In the genomic region with DNA sequence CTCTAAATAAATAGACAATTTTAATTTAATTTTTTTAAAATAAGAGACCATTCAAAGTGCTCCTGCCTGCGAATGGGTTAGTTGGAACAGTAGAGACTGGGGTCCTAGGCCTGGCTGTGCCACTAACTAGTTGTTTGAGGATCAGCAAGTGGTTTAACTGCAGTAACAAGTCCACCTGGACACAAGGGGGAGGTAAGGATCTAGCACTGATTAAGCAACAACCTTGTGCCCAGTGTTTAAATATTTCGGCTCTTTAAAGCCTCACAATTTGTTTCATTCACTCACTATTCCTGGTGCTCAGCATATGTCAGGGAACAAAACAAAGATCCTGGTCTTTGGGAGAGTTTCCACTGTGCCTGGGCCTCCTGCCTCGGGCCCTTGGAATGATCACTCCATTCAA, we compare ENCODE assay signal across 1 cellular context.
TF ChIP-seq lines count a peak whose summit lies in the region.

No MANE protein-coding gene starts in this region.

TF ChIP-seq in HepG2, 621 proteins besides CTCF, POLR2A, EP300 and RAD21 (continued from another document and continues in another):
- TF ChIP-seq, protein P1, sequence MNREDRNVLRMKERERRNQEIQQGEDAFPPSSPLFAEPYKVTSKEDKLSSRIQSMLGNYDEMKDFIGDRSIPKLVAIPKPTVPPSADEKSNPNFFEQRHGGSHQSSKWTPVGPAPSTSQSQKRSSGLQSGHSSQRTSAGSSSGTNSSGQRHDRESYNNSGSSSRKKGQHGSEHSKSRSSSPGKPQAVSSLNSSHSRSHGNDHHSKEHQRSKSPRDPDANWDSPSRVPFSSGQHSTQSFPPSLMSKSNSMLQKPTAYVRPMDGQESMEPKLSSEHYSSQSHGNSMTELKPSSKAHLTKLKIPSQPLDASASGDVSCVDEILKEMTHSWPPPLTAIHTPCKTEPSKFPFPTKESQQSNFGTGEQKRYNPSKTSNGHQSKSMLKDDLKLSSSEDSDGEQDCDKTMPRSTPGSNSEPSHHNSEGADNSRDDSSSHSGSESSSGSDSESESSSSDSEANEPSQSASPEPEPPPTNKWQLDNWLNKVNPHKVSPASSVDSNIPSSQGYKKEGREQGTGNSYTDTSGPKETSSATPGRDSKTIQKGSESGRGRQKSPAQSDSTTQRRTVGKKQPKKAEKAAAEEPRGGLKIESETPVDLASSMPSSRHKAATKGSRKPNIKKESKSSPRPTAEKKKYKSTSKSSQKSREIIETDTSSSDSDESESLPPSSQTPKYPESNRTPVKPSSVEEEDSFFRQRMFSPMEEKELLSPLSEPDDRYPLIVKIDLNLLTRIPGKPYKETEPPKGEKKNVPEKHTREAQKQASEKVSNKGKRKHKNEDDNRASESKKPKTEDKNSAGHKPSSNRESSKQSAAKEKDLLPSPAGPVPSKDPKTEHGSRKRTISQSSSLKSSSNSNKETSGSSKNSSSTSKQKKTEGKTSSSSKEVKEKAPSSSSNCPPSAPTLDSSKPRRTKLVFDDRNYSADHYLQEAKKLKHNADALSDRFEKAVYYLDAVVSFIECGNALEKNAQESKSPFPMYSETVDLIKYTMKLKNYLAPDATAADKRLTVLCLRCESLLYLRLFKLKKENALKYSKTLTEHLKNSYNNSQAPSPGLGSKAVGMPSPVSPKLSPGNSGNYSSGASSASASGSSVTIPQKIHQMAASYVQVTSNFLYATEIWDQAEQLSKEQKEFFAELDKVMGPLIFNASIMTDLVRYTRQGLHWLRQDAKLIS (CRISPR knock-in tag; IDR thresholded peaks at IDR 0.05): no peak
- TF ChIP-seq HNF4G (IDR thresholded peaks at IDR 0.05; ENCODE audit: borderline replicate concordance, low read depth, low read length): 0 out of 2 replicates have a peak, but pooled peaks have one; percentile 5
- TF ChIP-seq HNF4G (CRISPR knock-in tag; IDR thresholded peaks at IDR 0.05; ENCODE audit: borderline replicate concordance, low read depth): no peak
- TF ChIP-seq TRIM24 (CRISPR knock-in tag; IDR thresholded peaks at IDR 0.05): no peak
- peak; percentile 45; the same call in 1 of the 2 replicates for TF ChIP-seq ZNF614 (CRISPR knock-in tag; IDR thresholded peaks at IDR 0.05; ENCODE audit: borderline replicate concordance)
- 0 out of 2 replicates have a peak, but pooled peaks have one; percentile 28 for TF ChIP-seq TCF7 (IDR thresholded peaks at IDR 0.05; ENCODE audit: low read depth)
- TF ChIP-seq FOXK1 (CRISPR knock-in tag; IDR thresholded peaks at IDR 0.05; ENCODE audit: borderline replicate concordance, low read depth): peak; percentile 24; the same call in 1 of the 2 replicates
- TF ChIP-seq ZNF407 (CRISPR knock-in tag; IDR thresholded peaks at IDR 0.05; ENCODE audit: not compliant biosample characterization): no peak
- TF ChIP-seq ZNF703 (CRISPR knock-in tag; IDR thresholded peaks at IDR 0.05; ENCODE audit: borderline replicate concordance): no peak
- no peak for TF ChIP-seq KLF15 (CRISPR knock-in tag; IDR thresholded peaks at IDR 0.05; ENCODE audit: borderline replicate concordance)
- no peak for TF ChIP-seq ZNF670 (CRISPR knock-in tag; IDR thresholded peaks at IDR 0.05; ENCODE audit: borderline replicate concordance)
- TF ChIP-seq, protein P2, sequence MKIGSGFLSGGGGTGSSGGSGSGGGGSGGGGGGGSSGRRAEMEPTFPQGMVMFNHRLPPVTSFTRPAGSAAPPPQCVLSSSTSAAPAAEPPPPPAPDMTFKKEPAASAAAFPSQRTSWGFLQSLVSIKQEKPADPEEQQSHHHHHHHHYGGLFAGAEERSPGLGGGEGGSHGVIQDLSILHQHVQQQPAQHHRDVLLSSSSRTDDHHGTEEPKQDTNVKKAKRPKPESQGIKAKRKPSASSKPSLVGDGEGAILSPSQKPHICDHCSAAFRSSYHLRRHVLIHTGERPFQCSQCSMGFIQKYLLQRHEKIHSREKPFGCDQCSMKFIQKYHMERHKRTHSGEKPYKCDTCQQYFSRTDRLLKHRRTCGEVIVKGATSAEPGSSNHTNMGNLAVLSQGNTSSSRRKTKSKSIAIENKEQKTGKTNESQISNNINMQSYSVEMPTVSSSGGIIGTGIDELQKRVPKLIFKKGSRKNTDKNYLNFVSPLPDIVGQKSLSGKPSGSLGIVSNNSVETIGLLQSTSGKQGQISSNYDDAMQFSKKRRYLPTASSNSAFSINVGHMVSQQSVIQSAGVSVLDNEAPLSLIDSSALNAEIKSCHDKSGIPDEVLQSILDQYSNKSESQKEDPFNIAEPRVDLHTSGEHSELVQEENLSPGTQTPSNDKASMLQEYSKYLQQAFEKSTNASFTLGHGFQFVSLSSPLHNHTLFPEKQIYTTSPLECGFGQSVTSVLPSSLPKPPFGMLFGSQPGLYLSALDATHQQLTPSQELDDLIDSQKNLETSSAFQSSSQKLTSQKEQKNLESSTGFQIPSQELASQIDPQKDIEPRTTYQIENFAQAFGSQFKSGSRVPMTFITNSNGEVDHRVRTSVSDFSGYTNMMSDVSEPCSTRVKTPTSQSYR (CRISPR knock-in tag; IDR thresholded peaks at IDR 0.05; ENCODE audit: borderline replicate concordance): peak; percentile 22; the same call in 1 of the 2 replicates
- 0 out of 2 replicates have a peak, but pooled peaks have one; percentile 13 for TF ChIP-seq HNF4A (CRISPR knock-in tag; IDR thresholded peaks at IDR 0.05)
- no peak for TF ChIP-seq KLF12 (CRISPR knock-in tag; IDR thresholded peaks at IDR 0.05; ENCODE audit: borderline replicate concordance)
- no peak for TF ChIP-seq WIZ (CRISPR knock-in tag; IDR thresholded peaks at IDR 0.05)
- TF ChIP-seq ARNTL (CRISPR knock-in tag; IDR thresholded peaks at IDR 0.05): no peak
- TF ChIP-seq SMARCC2 (IDR thresholded peaks at IDR 0.05): no peak
- TF ChIP-seq FOXM1 (CRISPR knock-in tag; IDR thresholded peaks at IDR 0.05): no peak
- TF ChIP-seq KAT8 (CRISPR knock-in tag; IDR thresholded peaks at IDR 0.05): peak; percentile 31; the same call in 1 of the 2 replicates
- TF ChIP-seq ZNF230 (CRISPR knock-in tag; IDR thresholded peaks at IDR 0.05): no peak
- TF ChIP-seq SALL2 (CRISPR knock-in tag; IDR thresholded peaks at IDR 0.05): no peak
- no peak for TF ChIP-seq HOXA3 (CRISPR knock-in tag; IDR thresholded peaks at IDR 0.05)
- peak; percentile 89 for TF ChIP-seq CEBPG (CRISPR knock-in tag; IDR thresholded peaks at IDR 0.05)
- no peak for TF ChIP-seq HOXA7 (CRISPR knock-in tag; IDR thresholded peaks at IDR 0.05)
- TF ChIP-seq MIXL1 (CRISPR knock-in tag; IDR thresholded peaks at IDR 0.05): 0 out of 2 replicates have a peak, but pooled peaks have one; percentile 19
- TF ChIP-seq ZNF138 (CRISPR knock-in tag; IDR thresholded peaks at IDR 0.05; ENCODE audit: low read depth): no peak
- TF ChIP-seq MAZ (IDR thresholded peaks at IDR 0.05; ENCODE audit: borderline replicate concordance, low read depth, low read length): no peak
- TF ChIP-seq MAZ (CRISPR knock-in tag; IDR thresholded peaks at IDR 0.05; ENCODE audit: low read depth): no peak
- TF ChIP-seq ASH2L (IDR thresholded peaks at IDR 0.05; ENCODE audit: insufficient read length, low read depth, low read length): no peak
- TF ChIP-seq, protein P3, sequence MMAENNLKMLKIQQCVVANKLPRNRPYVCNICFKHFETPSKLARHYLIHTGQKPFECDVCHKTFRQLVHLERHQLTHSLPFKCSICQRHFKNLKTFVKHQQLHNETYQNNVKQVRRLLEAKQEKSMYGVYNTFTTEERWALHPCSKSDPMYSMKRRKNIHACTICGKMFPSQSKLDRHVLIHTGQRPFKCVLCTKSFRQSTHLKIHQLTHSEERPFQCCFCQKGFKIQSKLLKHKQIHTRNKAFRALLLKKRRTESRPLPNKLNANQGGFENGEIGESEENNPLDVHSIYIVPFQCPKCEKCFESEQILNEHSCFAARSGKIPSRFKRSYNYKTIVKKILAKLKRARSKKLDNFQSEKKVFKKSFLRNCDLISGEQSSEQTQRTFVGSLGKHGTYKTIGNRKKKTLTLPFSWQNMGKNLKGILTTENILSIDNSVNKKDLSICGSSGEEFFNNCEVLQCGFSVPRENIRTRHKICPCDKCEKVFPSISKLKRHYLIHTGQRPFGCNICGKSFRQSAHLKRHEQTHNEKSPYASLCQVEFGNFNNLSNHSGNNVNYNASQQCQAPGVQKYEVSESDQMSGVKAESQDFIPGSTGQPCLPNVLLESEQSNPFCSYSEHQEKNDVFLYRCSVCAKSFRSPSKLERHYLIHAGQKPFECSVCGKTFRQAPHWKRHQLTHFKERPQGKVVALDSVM (CRISPR knock-in tag; IDR thresholded peaks at IDR 0.05): 0 out of 2 replicates have a peak, but pooled peaks have one; percentile 35
- TF ChIP-seq MTF1 (CRISPR knock-in tag; IDR thresholded peaks at IDR 0.05): no peak
- TF ChIP-seq ETS1 (CRISPR knock-in tag; IDR thresholded peaks at IDR 0.05): no peak
- TF ChIP-seq BCL6 (CRISPR knock-in tag; IDR thresholded peaks at IDR 0.05): 0 out of 2 replicates have a peak, but pooled peaks have one; percentile 48
- no peak for TF ChIP-seq ZNF460 (CRISPR knock-in tag; IDR thresholded peaks at IDR 0.05; ENCODE audit: borderline replicate concordance)
- TF ChIP-seq ZNF773 (CRISPR knock-in tag; IDR thresholded peaks at IDR 0.05; ENCODE audit: borderline replicate concordance): no peak
- TF ChIP-seq, protein P4, sequence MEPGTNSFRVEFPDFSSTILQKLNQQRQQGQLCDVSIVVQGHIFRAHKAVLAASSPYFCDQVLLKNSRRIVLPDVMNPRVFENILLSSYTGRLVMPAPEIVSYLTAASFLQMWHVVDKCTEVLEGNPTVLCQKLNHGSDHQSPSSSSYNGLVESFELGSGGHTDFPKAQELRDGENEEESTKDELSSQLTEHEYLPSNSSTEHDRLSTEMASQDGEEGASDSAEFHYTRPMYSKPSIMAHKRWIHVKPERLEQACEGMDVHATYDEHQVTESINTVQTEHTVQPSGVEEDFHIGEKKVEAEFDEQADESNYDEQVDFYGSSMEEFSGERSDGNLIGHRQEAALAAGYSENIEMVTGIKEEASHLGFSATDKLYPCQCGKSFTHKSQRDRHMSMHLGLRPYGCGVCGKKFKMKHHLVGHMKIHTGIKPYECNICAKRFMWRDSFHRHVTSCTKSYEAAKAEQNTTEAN (CRISPR knock-in tag; conservative IDR thresholded peaks at IDR 0.05): no peak
- no peak for TF ChIP-seq MYC (CRISPR knock-in tag; IDR thresholded peaks at IDR 0.05; ENCODE audit: borderline replicate concordance)
- TF ChIP-seq ZNF24 (IDR thresholded peaks at IDR 0.05): 0 out of 2 replicates have a peak, but pooled peaks have one; percentile 71
- TF ChIP-seq GMEB2 (CRISPR knock-in tag; IDR thresholded peaks at IDR 0.05; ENCODE audit: low read depth): no peak
